Comparison of ENCODE assay signal across 8 cellular contexts in genomic region chr3:141454906-141455602, GRCh38. TPM values are rescaled to one million over a fixed set of nuclear protein-coding genes. Genes with fewer than 3 reads are reported as not detected.
DNase-seq lines count a peak whose midpoint lies in the region; ATAC-seq and TF ChIP-seq lines count a peak whose summit lies in the region.

No MANE protein-coding gene starts in this region.

- no peaks in the 10 kb centered on the region for H3K9me3 ChIP-seq in SU-DHL-6 (ENCODE audit: insufficient read depth, low read length)
- no peaks in the 10 kb centered on the region for H3K9me3 ChIP-seq in aorta (ENCODE audit: control insufficient read depth, low read length)

- no peak overlapping the region for H3K27ac ChIP-seq in SU-DHL-6 (ENCODE audit: low read depth, low read length)
- no peak overlapping the region for H3K27ac ChIP-seq in aorta (ENCODE audit: low read depth in 1 of 2, low read length in 2 of 2)

- H3F3A ChIP-seq in SU-DHL-6 (ENCODE audit: insufficient read depth), result no peaks in the 10 kb centered on the region

- H3K4me2 ChIP-seq in SU-DHL-6 (ENCODE audit: low read depth, low read length, poor library complexity, severe bottlenecking), result no peak overlapping the region

- ATAC-seq in aorta (ENCODE audit: low FRiP score), result peak; percentile 64

- no peak overlapping the region for H3K9ac ChIP-seq in SU-DHL-6 (ENCODE audit: low read length)

- H4K20me1 ChIP-seq in SU-DHL-6 (ENCODE audit: low read depth, low read length), result no peaks in the 10 kb centered on the region

- WGBS in aorta, 2 donors, result 68 to 74% methylated on average over 20 of the region's 20 CpGs

- H3K4me3 ChIP-seq in SU-DHL-6 (ENCODE audit: insufficient read depth, low read length, poor library complexity, severe bottlenecking) (no peak overlapping the region), aorta (ENCODE audit: low read length in 2 of 2) (no peak overlapping the region)

- no peaks in the 10 kb centered on the region for H3K9me2 ChIP-seq in SU-DHL-6 (replicated peaks; ENCODE audit: insufficient read depth, low read length)

- no peak overlapping the region for H2AFZ ChIP-seq in SU-DHL-6 (ENCODE audit: low read depth, low read length, severe bottlenecking)

- no peaks in the 10 kb centered on the region for H3K4me1 ChIP-seq in aorta (ENCODE audit: control insufficient read depth in 1 of 2, insufficient read depth in 2 of 2, low read length in 2 of 2)

- peak; percentile 42 for DNase-seq in activated CD4-positive, alpha-beta T cell treated with anti-CD3 and anti-CD28 coated beads for 48 hours
- DNase-seq in activated CD4-positive, alpha-beta T cell treated with anti-CD3 and anti-CD28 coated beads for 1 hour, result no peak
- peak; percentile 77 for DNase-seq in HCEC 1CT
- peak; percentile 90 for DNase-seq in NCI-H146 treated with DMSO at 0.1 percent for 48 hours (lab: John Stamatoyannopoulos, UW; ENCODE audit: unreplicated experiment)
- peak; percentile 17 for DNase-seq in effector CD4-positive, alpha-beta T cell
- DNase-seq in medulla oblongata (ENCODE audit: extremely low spot score), result peak; percentile 73
- no peak for DNase-seq in aorta

- intact Hi-C loops in aorta (cut with DNase I), result loop anchor here (2.0 to 10.0 kb wide), 5 partner anchors 53 to 223 kb away; partner anchors contain the start of gene PXYLP1 (in 2 of the 2)

- TF ChIP-seq CTCF in SU-DHL-6 (IDR thresholded peaks at IDR 0.05; ENCODE audit: insufficient read depth, low read length, poor library complexity, severe bottlenecking), result peak; percentile 57

- H3K27me3 ChIP-seq in SU-DHL-6 (ENCODE audit: low read length) (no peaks in the 10 kb centered on the region), aorta (ENCODE audit: control insufficient read depth in 1 of 2, insufficient read depth in 2 of 2, low read length in 1 of 2) (no peaks in the 10 kb centered on the region)

- H3K36me3 ChIP-seq in SU-DHL-6 (ENCODE audit: low read length) (no peaks in the 10 kb centered on the region), aorta (ENCODE audit: control insufficient read depth in 1 of 2, insufficient read depth in 2 of 2, low read length in 1 of 2) (no peaks in the 10 kb centered on the region)

- no peaks in the 10 kb centered on the region for H3K79me2 ChIP-seq in SU-DHL-6 (ENCODE audit: insufficient read depth, low read length)

RNA-seq across cellular contexts. Expression of gene RASA2, which starts 31.8 kb away (rescaled TPM):
- 10 to 100 TPM; 25.5 to 26.1 TPM for total RNA-seq in aorta
- 1 to 10 TPM; 6.9 to 7.8 TPM for polyA plus RNA-seq in aorta

Comparison
In these comparisons a context has a peak if more than half of its experiments do, and no peak if none do; other contexts are left out.
1. DNase-seq: peak in activated CD4-positive, alpha-beta T cell treated with anti-CD3 and anti-CD28 coated beads for 48 hours (single experiment), HCEC 1CT (single experiment), NCI-H146 treated with DMSO at 0.1 percent for 48 hours (single experiment), effector CD4-positive, alpha-beta T cell (single experiment) and medulla oblongata (single experiment); none in activated CD4-positive, alpha-beta T cell treated with anti-CD3 and anti-CD28 coated beads for 1 hour (single experiment) and aorta (0 of 2).